In genomic region chr20:62540504-62540903, GRCh38 we compare ENCODE assay signal across 2 cellular contexts.
TF ChIP-seq lines count a peak whose summit lies in the region.

No MANE protein-coding gene starts in this region.

TF ChIP-seq in HEK293, 187 proteins besides CTCF, POLR2A, EP300 and RAD21:
- TF ChIP-seq KLF10 (tag by site-specific recombination; IDR thresholded peaks at IDR 0.05) (no peak), GLIS1 (tag by site-specific recombination; IDR thresholded peaks at IDR 0.05) (peak; percentile 61; the same call in 1 of the 2 replicates)

TF ChIP-seq in WTC11, 78 proteins besides CTCF, POLR2A, EP300 and RAD21 (continued from another document):
- TF ChIP-seq NR1H2 (CRISPR knock-in tag; IDR thresholded peaks at IDR 0.05), result no peak
- TF ChIP-seq ESRRA (CRISPR knock-in tag; IDR thresholded peaks at IDR 0.05; ENCODE audit: borderline replicate concordance), result no peak
- TF ChIP-seq SOX15 (CRISPR knock-in tag; IDR thresholded peaks at IDR 0.05), result no peak
- no peak for TF ChIP-seq USF1 (CRISPR knock-in tag; IDR thresholded peaks at IDR 0.05)
- TF ChIP-seq ZNF425 (CRISPR knock-in tag; conservative IDR thresholded peaks at IDR 0.05), result no peak
- TF ChIP-seq MAX (CRISPR knock-in tag; IDR thresholded peaks at IDR 0.05), result no peak
- no peak for TF ChIP-seq CDX4 (CRISPR knock-in tag; IDR thresholded peaks at IDR 0.05; ENCODE audit: borderline replicate concordance)
- no peak for TF ChIP-seq ZMAT4 (CRISPR knock-in tag; IDR thresholded peaks at IDR 0.05)
- TF ChIP-seq ZSCAN18 (CRISPR knock-in tag; IDR thresholded peaks at IDR 0.05), result no peak
- TF ChIP-seq MXD4 (CRISPR knock-in tag; IDR thresholded peaks at IDR 0.05; ENCODE audit: borderline replicate concordance), result no peak
- TF ChIP-seq ETV6 (CRISPR knock-in tag; IDR thresholded peaks at IDR 0.05), result no peak
